Comparison of ENCODE assay signal across 1 cellular context in the genomic region with DNA sequence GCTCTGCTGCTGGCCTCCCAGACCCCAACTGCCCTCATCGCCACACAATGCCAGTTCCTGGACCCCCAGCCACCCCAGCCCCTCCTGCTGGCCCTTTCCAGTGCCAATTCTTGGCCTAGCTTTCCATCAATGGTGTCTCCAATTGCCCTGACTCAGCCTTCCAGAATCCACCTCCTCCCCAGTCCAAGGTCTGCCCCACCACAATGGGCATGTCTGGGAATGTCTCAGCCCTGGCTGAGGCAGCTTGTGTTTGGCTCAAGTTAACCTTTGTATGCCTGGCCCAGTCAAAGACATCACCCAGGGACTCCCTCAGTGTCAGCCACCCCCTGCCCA.
TF ChIP-seq lines count a peak whose summit lies in the region.

No MANE protein-coding gene starts in this region.

TF ChIP-seq in HepG2, 621 proteins besides CTCF, POLR2A, EP300 and RAD21:
- TF ChIP-seq NFATC3 (CRISPR knock-in tag; IDR thresholded peaks at IDR 0.05) = no peak
- TF ChIP-seq KAT7 (CRISPR knock-in tag; IDR thresholded peaks at IDR 0.05; ENCODE audit: borderline replicate concordance) = no peak
- TF ChIP-seq, protein P1, sequence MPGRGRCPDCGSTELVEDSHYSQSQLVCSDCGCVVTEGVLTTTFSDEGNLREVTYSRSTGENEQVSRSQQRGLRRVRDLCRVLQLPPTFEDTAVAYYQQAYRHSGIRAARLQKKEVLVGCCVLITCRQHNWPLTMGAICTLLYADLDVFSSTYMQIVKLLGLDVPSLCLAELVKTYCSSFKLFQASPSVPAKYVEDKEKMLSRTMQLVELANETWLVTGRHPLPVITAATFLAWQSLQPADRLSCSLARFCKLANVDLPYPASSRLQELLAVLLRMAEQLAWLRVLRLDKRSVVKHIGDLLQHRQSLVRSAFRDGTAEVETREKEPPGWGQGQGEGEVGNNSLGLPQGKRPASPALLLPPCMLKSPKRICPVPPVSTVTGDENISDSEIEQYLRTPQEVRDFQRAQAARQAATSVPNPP (CRISPR knock-in tag; IDR thresholded peaks at IDR 0.05) = no peak
- no peak for TF ChIP-seq NKX3-1 (CRISPR knock-in tag; IDR thresholded peaks at IDR 0.05)
- no peak for TF ChIP-seq STAT5B (CRISPR knock-in tag; IDR thresholded peaks at IDR 0.05)
- TF ChIP-seq, protein P2, sequence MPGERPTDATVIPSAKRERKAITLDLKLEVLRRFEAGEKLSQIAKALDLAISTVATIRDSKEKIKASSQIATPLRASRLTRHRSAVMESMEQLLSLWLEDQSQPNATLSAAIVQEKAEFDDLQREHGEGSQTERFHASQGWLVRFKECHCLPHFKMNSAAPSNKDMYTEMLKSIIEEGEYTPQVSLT (CRISPR knock-in tag; IDR thresholded peaks at IDR 0.05; ENCODE audit: borderline replicate concordance, low read depth) = no peak
- no peak for TF ChIP-seq POLR2G (IDR thresholded peaks at IDR 0.05; ENCODE audit: low read depth, low read length)
- TF ChIP-seq ZNF292 (CRISPR knock-in tag; IDR thresholded peaks at IDR 0.05; ENCODE audit: borderline replicate concordance, low read depth) = no peak
- no peak for TF ChIP-seq ZNF30 (CRISPR knock-in tag; IDR thresholded peaks at IDR 0.05)
- TF ChIP-seq, protein P3, sequence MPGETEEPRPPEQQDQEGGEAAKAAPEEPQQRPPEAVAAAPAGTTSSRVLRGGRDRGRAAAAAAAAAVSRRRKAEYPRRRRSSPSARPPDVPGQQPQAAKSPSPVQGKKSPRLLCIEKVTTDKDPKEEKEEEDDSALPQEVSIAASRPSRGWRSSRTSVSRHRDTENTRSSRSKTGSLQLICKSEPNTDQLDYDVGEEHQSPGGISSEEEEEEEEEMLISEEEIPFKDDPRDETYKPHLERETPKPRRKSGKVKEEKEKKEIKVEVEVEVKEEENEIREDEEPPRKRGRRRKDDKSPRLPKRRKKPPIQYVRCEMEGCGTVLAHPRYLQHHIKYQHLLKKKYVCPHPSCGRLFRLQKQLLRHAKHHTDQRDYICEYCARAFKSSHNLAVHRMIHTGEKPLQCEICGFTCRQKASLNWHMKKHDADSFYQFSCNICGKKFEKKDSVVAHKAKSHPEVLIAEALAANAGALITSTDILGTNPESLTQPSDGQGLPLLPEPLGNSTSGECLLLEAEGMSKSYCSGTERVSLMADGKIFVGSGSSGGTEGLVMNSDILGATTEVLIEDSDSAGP (CRISPR knock-in tag; IDR thresholded peaks at IDR 0.05; ENCODE audit: borderline replicate concordance) = no peak
- TF ChIP-seq GZF1 (CRISPR knock-in tag; IDR thresholded peaks at IDR 0.05) = no peak
- TF ChIP-seq, protein P4, sequence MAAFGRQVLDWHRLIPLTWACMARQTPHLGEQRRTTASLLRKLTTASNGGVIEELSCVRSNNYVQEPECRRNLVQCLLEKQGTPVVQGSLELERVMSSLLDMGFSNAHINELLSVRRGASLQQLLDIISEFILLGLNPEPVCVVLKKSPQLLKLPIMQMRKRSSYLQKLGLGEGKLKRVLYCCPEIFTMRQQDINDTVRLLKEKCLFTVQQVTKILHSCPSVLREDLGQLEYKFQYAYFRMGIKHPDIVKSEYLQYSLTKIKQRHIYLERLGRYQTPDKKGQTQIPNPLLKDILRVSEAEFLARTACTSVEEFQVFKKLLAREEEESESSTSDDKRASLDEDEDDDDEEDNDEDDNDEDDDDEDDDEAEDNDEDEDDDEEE (CRISPR knock-in tag; IDR thresholded peaks at IDR 0.05) = no peak
- no peak for TF ChIP-seq ZNF484 (CRISPR knock-in tag; IDR thresholded peaks at IDR 0.05; ENCODE audit: borderline replicate concordance, low read depth)
- no peak for TF ChIP-seq MED8 (CRISPR knock-in tag; IDR thresholded peaks at IDR 0.05; ENCODE audit: insufficient replicate concordance)
